In the genomic region with DNA sequence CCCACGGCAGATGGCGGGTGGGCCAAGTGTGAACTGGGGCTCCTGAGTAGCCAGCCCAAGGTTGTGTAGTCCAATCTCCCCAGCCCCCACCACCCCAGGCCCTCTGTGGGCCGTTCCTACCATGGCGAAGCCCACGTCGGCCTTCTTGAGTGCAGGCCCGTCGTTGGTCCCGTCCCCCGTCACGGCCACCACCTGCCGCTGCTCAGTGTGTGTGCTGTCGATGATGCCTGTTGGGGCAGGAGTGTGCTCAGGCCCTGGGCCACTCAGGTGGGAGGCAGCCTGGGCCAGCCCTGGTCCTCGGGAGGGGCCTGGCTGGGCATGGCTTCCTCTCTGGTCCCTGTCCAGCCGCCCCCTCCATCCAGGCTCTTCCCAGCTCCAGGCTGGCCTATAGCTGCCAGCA, we compare ENCODE assay signal across 39 cellular contexts. TPM values are rescaled to one million over a fixed set of nuclear protein-coding genes. Genes with fewer than 3 reads are reported as not detected.
"Had no signal": no experiment of that assay in that cellular context is flagged by ENCODE, and none has a peak within 500 bp of the region (broad histone marks: within the 10 kb centered on the region; RNA-seq: fewer than 3 reads in every experiment).

No MANE protein-coding gene starts in this region.

- H3K27me3 ChIP-seq: Peyer's patch, SJSA1 had no signal

- H3K27me3 Mint-ChIP-seq: activated CD4-positive, alpha-beta memory T cell treated with anti-CD3 and anti-CD28 coated beads, Interleukin-2, amount 10 ng/mL, durations not matched to agents 7 days and 5 days; activated naive CD8-positive, alpha-beta T cell; activated naive CD8-positive, alpha-beta T cell treated with anti-CD3 and anti-CD28 coated beads, Interleukin-2, amount 50 U/mL, for 24 hours; brain had no signal

- H3K27ac Mint-ChIP-seq: activated CD4-positive, alpha-beta memory T cell treated with anti-CD3 and anti-CD28 coated beads, Interleukin-2, amount 10 ng/mL, durations not matched to agents 7 days and 5 days; activated CD8-positive, alpha-beta memory T cell treated with anti-CD3 and anti-CD28 coated beads, Interleukin-2, amount 10 ng/mL, durations not matched to agents 7 days and 5 days; activated naive CD4-positive, alpha-beta T cell treated with anti-CD3 and anti-CD28 coated beads, Interleukin-2, amount 10 ng/mL, durations not matched to agents 7 days and 5 days; activated naive CD8-positive, alpha-beta T cell; activated naive CD8-positive, alpha-beta T cell treated with anti-CD3 and anti-CD28 coated beads, Interleukin-2, amount 50 U/mL, for 24 hours; T-cell had no signal

- DNase-seq: activated CD4-positive, alpha-beta memory T cell treated with anti-CD3 and anti-CD28 coated beads, Interleukin-2, amount 10 ng/mL, durations not matched to agents 7 days and 5 days; activated CD4-positive, alpha-beta T cell treated with anti-CD3 and anti-CD28 coated beads for 1 hour; activated CD4-positive, alpha-beta T cell treated with anti-CD3 and anti-CD28 coated beads for 48 hours; activated CD4-positive, CD25-positive, alpha-beta regulatory T cell; activated CD8-positive, alpha-beta memory T cell treated with anti-CD3 and anti-CD28 coated beads for 24 hours; activated CD8-positive, alpha-beta memory T cell treated with anti-CD3 and anti-CD28 coated beads, Interleukin-2, amount 10 ng/mL, durations not matched to agents 7 days and 5 days; activated CD8-positive, alpha-beta memory T cell treated with anti-CD3 and anti-CD28 coated beads, Interleukin-2, amount 50 U/mL, for 48 hours; activated effector memory CD4-positive, alpha-beta T cell treated with Interleukin-2 at 50 U/mL for 16 hours; activated naive CD4-positive, alpha-beta T cell treated with anti-CD3 and anti-CD28 coated beads, Interleukin-2, amount 10 ng/mL, durations not matched to agents 7 days and 5 days; activated naive CD8-positive, alpha-beta T cell treated with anti-CD3 and anti-CD28 coated beads, Interleukin-2, amount 50 U/mL, for 24 hours; activated T-cell treated with anti-CD3 and anti-CD28 coated beads, Interleukin-2, amount 50 U/mL, for 48 hours; anterior cingulate cortex; MM.1S; NCI-H1092 treated with DMSO at 0.1 percent for 48 hours; NCI-H1417; NCI-H146; NCI-H187; NCI-H2029 treated with DMSO at 0.1 percent for 48 hours; NCI-H2107; NCI-H2171; NCI-H510A; NCI-H526; NCI-H748 treated with DMSO at 0.1 percent for 48 hours; NK-92 treated with Interleukin-12 subunit alpha and Interleukin-12 subunit beta, amount 100 ng/mL, for 24 hours; PC-3; Peyer's patch; RPMI8226; SHP77 treated with DMSO at 0.1 percent for 48 hours; T-cell; T-helper 2 cell; T-helper 9 cell had no signal

- H3K9me3 ChIP-seq: Peyer's patch, SJSA1 had no signal

- H3K36me3 ChIP-seq: Peyer's patch, SJSA1 had no signal

- H3K4me3 ChIP-seq: Peyer's patch, SJSA1 had no signal

- H3K4me1 Mint-ChIP-seq: activated CD4-positive, alpha-beta memory T cell treated with anti-CD3 and anti-CD28 coated beads, Interleukin-2, amount 10 ng/mL, durations not matched to agents 7 days and 5 days; activated CD8-positive, alpha-beta memory T cell treated with anti-CD3 and anti-CD28 coated beads, Interleukin-2, amount 10 ng/mL, durations not matched to agents 7 days and 5 days; activated naive CD4-positive, alpha-beta T cell treated with anti-CD3 and anti-CD28 coated beads, Interleukin-2, amount 10 ng/mL, durations not matched to agents 7 days and 5 days; activated naive CD8-positive, alpha-beta T cell treated with anti-CD3 and anti-CD28 coated beads, Interleukin-2, amount 50 U/mL, for 24 hours; brain; T-cell had no signal

- H3K4me2 ChIP-seq: KMS-11 had no signal

- H3K36me3 Mint-ChIP-seq: activated CD8-positive, alpha-beta memory T cell treated with anti-CD3 and anti-CD28 coated beads, Interleukin-2, amount 10 ng/mL, durations not matched to agents 7 days and 5 days; activated naive CD4-positive, alpha-beta T cell treated with anti-CD3 and anti-CD28 coated beads, Interleukin-2, amount 10 ng/mL, durations not matched to agents 7 days and 5 days; activated naive CD8-positive, alpha-beta T cell; T-cell had no signal

- H3K27ac ChIP-seq: KMS-11, Peyer's patch, SJSA1, VCaP had no signal

- H3K4me1 ChIP-seq: Peyer's patch, SJSA1 had no signal

- H3K9me3 Mint-ChIP-seq: activated CD4-positive, alpha-beta memory T cell treated with anti-CD3 and anti-CD28 coated beads, Interleukin-2, amount 10 ng/mL, durations not matched to agents 7 days and 5 days; activated naive CD4-positive, alpha-beta T cell treated with anti-CD3 and anti-CD28 coated beads, Interleukin-2, amount 10 ng/mL, durations not matched to agents 7 days and 5 days; activated naive CD8-positive, alpha-beta T cell treated with anti-CD3 and anti-CD28 coated beads, Interleukin-2, amount 50 U/mL, for 24 hours; brain; T-cell had no signal

- H3K4me3 Mint-ChIP-seq: activated CD4-positive, alpha-beta memory T cell treated with anti-CD3 and anti-CD28 coated beads, Interleukin-2, amount 10 ng/mL, durations not matched to agents 7 days and 5 days; activated CD8-positive, alpha-beta memory T cell treated with anti-CD3 and anti-CD28 coated beads, Interleukin-2, amount 10 ng/mL, durations not matched to agents 7 days and 5 days; activated naive CD4-positive, alpha-beta T cell treated with anti-CD3 and anti-CD28 coated beads, Interleukin-2, amount 10 ng/mL, durations not matched to agents 7 days and 5 days; activated naive CD8-positive, alpha-beta T cell; activated naive CD8-positive, alpha-beta T cell treated with anti-CD3 and anti-CD28 coated beads, Interleukin-2, amount 50 U/mL, for 24 hours; brain; T-cell had no signal

- ATAC-seq: activated CD8-positive, alpha-beta memory T cell treated with anti-CD3 and anti-CD28 coated beads, Interleukin-2, amount 10 ng/mL, durations not matched to agents 7 days and 5 days; activated naive CD8-positive, alpha-beta T cell treated with anti-CD3 and anti-CD28 coated beads, Interleukin-2, amount 50 U/mL, for 24 hours; PC-3; SK-N-SH treated with all-trans-retinoic acid at 6 μM for 48 hours; T-cell had no signal

RNA-seq across cellular contexts. Expression of a gene that starts 53.2 kb away (rescaled TPM):
- total RNA-seq: bronchial epithelial cell, LHCN-M2, PC-3 had no signal
